Comparison of ENCODE assay signal across 8 cellular contexts in genomic region chr14:69767369-69767999, GRCh38. TPM values are rescaled to one million over a fixed set of nuclear protein-coding genes. Genes with fewer than 3 reads are reported as not detected.
DNase-seq lines count a peak whose midpoint lies in the region; FAIRE-seq and TF ChIP-seq lines count a peak whose summit lies in the region.

No MANE protein-coding gene starts in this region.

- no peaks in the 10 kb centered on the region for H3K9me3 ChIP-seq in DOHH2 (ENCODE audit: control insufficient read depth, insufficient read depth, low read length)

- peaks cover 39% of the 10 kb centered on the region for H3K4me1 ChIP-seq in DOHH2 (ENCODE audit: control insufficient read depth, low read length)

- peak; percentile 36 for FAIRE-seq in H54 (lab: Jason Lieb, UNC)

- H3K4me1 Mint-ChIP-seq in nephron, result peaks cover 48% of the 10 kb centered on the region

- no peaks in the 10 kb centered on the region for H3K27me3 ChIP-seq in DOHH2 (ENCODE audit: control insufficient read depth, low read length)

- POLR2A ChIA-PET in RWPE1 (lab: Yijun Ruan, JAX; ENCODE audit: low non-redundant PET), result interaction anchor here (0.6 to 1.1 kb wide), 3 partner anchors 11 to 1016 kb away, joined by 3 read pairs; no protein-coding TSS in a partner anchor

- H3K9me3 Mint-ChIP-seq in nephron, result no peaks in the 10 kb centered on the region

- peaks cover 50% of the 10 kb centered on the region for H3K79me2 ChIP-seq in DOHH2 (ENCODE audit: control insufficient read depth, low read length)

- DNase-seq in H54 (ENCODE audit: insufficient read length, low spot score) (peak; percentile 50), LoVo (ENCODE audit: low spot score) (peak; percentile 88), RWPE1 (ENCODE audit: low spot score) (peak; percentile 86), fibroblast of the aortic adventitia (ENCODE audit: low read depth) (peak; percentile 88)
- peak; percentile 82 for DNase-seq in activated effector memory CD4-positive, alpha-beta T cell treated with Interleukin-2 at 50 U/mL for 16 hours
- peak; percentile 93 for DNase-seq in stimulated activated naive CD4-positive, alpha-beta T cell treated with Interleukin-2 at 50 U/mL for 16 hours (lab: John Stamatoyannopoulos, UW)

- peaks cover 24% of the 10 kb centered on the region for H4K20me1 ChIP-seq in DOHH2 (ENCODE audit: control insufficient read depth, insufficient read depth, low read depth, low read length)

- peak; percentile 49; the same call in 1 of the 2 replicates for TF ChIP-seq POLR2A in H54 (IDR thresholded peaks at IDR 0.05; ENCODE audit: low read depth, low read length)

- H3K27me3 Mint-ChIP-seq in nephron (ENCODE audit: low read depth), result peaks cover 8% of the 10 kb centered on the region

- peaks cover 55% of the 10 kb centered on the region for H3K36me3 ChIP-seq in DOHH2 (ENCODE audit: control insufficient read depth, low read length)

- no peaks in the 10 kb centered on the region for H3K9me2 ChIP-seq in DOHH2 (replicated peaks; ENCODE audit: control insufficient read depth, low read length)

- H3F3A ChIP-seq in DOHH2 (ENCODE audit: control insufficient read depth, insufficient read depth), result peaks cover 31% of the 10 kb centered on the region

- peak overlapping the region; percentile 99 to 100 (median 100) for H3K4me3 Mint-ChIP-seq in nephron

- H3K4me2 ChIP-seq in DOHH2 (ENCODE audit: low read length), result peak overlapping the region; percentile 72

- H3K36me3 Mint-ChIP-seq in nephron (ENCODE audit: low read depth), result peaks cover 52% of the 10 kb centered on the region

- TF ChIP-seq CTCF in DOHH2 (IDR thresholded peaks at IDR 0.05; ENCODE audit: low read depth, low read length, poor library complexity, severe bottlenecking) (no peak), RWPE1 (conservative IDR thresholded peaks at IDR 0.05; ENCODE audit: low read depth) (no peak), fibroblast of the aortic adventitia (IDR thresholded peaks at IDR 0.05; ENCODE audit: insufficient read depth, low read length) (no peak), nephron (IDR thresholded peaks at IDR 0.05; ENCODE audit: unreplicated experiment in 3 of 3) (no peak)

- peak overlapping the region; percentile 90 for H3K27ac ChIP-seq in DOHH2 (ENCODE audit: low read depth, low read length)
- peak overlapping the region; percentile 97 for H3K27ac ChIP-seq in RWPE1

- peak overlapping the region; percentile 100 for H3K27ac Mint-ChIP-seq in nephron

- CTCF ChIA-PET in RWPE1 (lab: Yijun Ruan, JAX), result interaction anchor here (1.0 kb wide), 1 partner anchor 33 kb away, joined by 3 read pairs; no protein-coding TSS in a partner anchor

- peak overlapping the region; percentile 99 for H3K4me3 ChIP-seq in DOHH2 (ENCODE audit: low read length)
- H3K4me3 ChIP-seq in fibroblast of the aortic adventitia (ENCODE audit: low read depth, low read length), result peak overlapping the region; percentile 98

RNA-seq across cellular contexts. Expression of gene SRSF5, which starts 0.5 kb away (rescaled TPM):
- total RNA-seq in fibroblast of the aortic adventitia (ENCODE audit: low replicate concordance), result 101 and 618 TPM in 2 replicates

RNA-seq across cellular contexts. Expression of gene SLC10A1, which starts 29.6 kb away (rescaled TPM):
- not detected in 2 replicates for total RNA-seq in fibroblast of the aortic adventitia (ENCODE audit: low replicate concordance)

Comparison
In these comparisons a context has a peak if more than half of its experiments do, and no peak if none do; other contexts are left out.
1. Peak in every context shown above with its lines: DNase-seq, H3K4me3 ChIP-seq and H3K27ac ChIP-seq.